In genomic region chr12:3083241-3083921, GRCh38 we compare ENCODE assay signal across 21 cellular contexts. TPM values are rescaled to one million over a fixed set of nuclear protein-coding genes. Genes with fewer than 3 reads are reported as not detected.
DNase-seq lines count a peak whose midpoint lies in the region; ATAC-seq and TF ChIP-seq lines count a peak whose summit lies in the region.
"Had no signal": no experiment of that assay in that cellular context is flagged by ENCODE, and none has a peak within 500 bp of the region (broad histone marks: within the 10 kb centered on the region; RNA-seq: fewer than 3 reads in every experiment).

No MANE protein-coding gene starts in this region.

- H3K27ac ChIP-seq in right atrium auricular region = peak overlapping the region; percentile 46 to 73
- H3K27ac ChIP-seq in upper lobe of right lung = peak overlapping the region; percentile 42
- no peak overlapping the region for H3K27ac ChIP-seq in tibial artery

- H3K4me3 ChIP-seq in right atrium auricular region = no peak overlapping the region
- H3K4me3 ChIP-seq in upper lobe of right lung = no peak overlapping the region
- no peak overlapping the region for H3K4me3 ChIP-seq in tibial artery
- H3K4me3 ChIP-seq: esophagus squamous epithelium, transverse colon had no signal

- peaks cover 0 to 84% of the 10 kb centered on the region in 2 donors for H3K4me1 ChIP-seq in right atrium auricular region
- H3K4me1 ChIP-seq in upper lobe of right lung = peaks cover 39% of the 10 kb centered on the region
- peaks cover 0 to 10% (median 4%) of the 10 kb centered on the region in 4 donors for H3K4me1 ChIP-seq in tibial artery

- TF ChIP-seq CTCF in right atrium auricular region (IDR thresholded peaks at IDR 0.05) (no peak), upper lobe of right lung (IDR thresholded peaks at IDR 0.05) (no peak), tibial artery (IDR thresholded peaks at IDR 0.05) (no peak)

- peak; percentile 8 for ATAC-seq in Right ventricle myocardium superior (ENCODE audit: poor library complexity)
- no peak for ATAC-seq in upper lobe of right lung
- no peak for ATAC-seq in GM18861 (IDR thresholded peaks at IDR 0.05; ENCODE audit: unreplicated experiment)
- ATAC-seq: Panc1, sciatic nerve had no signal

- no peaks in the 10 kb centered on the region for H3K36me3 ChIP-seq in right atrium auricular region
- no peaks in the 10 kb centered on the region for H3K36me3 ChIP-seq in upper lobe of right lung
- H3K36me3 ChIP-seq in tibial artery = peaks cover 0 to 15% (median 8%) of the 10 kb centered on the region in 3 donors
- H3K36me3 ChIP-seq: transverse colon had no signal

- no peaks in the 10 kb centered on the region for H3K27me3 ChIP-seq in right atrium auricular region
- H3K27me3 ChIP-seq in upper lobe of right lung = no peaks in the 10 kb centered on the region
- no peaks in the 10 kb centered on the region for H3K27me3 ChIP-seq in tibial artery
- H3K27me3 ChIP-seq: esophagus squamous epithelium, transverse colon had no signal

- intact Hi-C loops in Right ventricle myocardium superior (cut with DNase I) = no loop called here
- intact Hi-C loops in cardiac septum (cut with DNase I) = loop anchor here (5.0 kb wide), 1 partner anchor 39 kb away; no protein-coding TSS in a partner anchor
- intact Hi-C loops in upper lobe of right lung (cut with DNase I) = no loop called here
- intact Hi-C loops in tibial artery (cut with DNase I; ENCODE audit: low total_unique reads) = no loop called here

- DNase-seq in Right ventricle myocardium superior (no peak), cardiac septum (ENCODE audit: low spot score) (no peak), right atrium auricular region (ENCODE audit: low spot score) (no peak), myocyte (ENCODE audit: low read depth) (peak; percentile 37), upper lobe of right lung (no peak), tibial artery (no peak)
- no peak for DNase-seq in activated effector memory CD4-positive, alpha-beta T cell treated with anti-CD3 and anti-CD28 coated beads, Interleukin-2, amount 50 U/mL, for 16 hours
- DNase-seq: 8988T; activated CD4-positive, alpha-beta T cell treated with anti-CD3 and anti-CD28 coated beads for 48 hours; activated CD8-positive, alpha-beta memory T cell treated with anti-CD3 and anti-CD28 coated beads, Interleukin-2, amount 50 U/mL, for 48 hours; activated naive CD4-positive, alpha-beta T cell treated with Interleukin-2 at 50 U/mL for 16 hours; C1 segment of cervical spinal cord; esophagus squamous epithelium; hippocampal formation; KBM-7; NCI-H1105; stimulated activated CD4-positive, alpha-beta T cell treated with anti-CD3 and anti-CD28 coated beads, Interleukin-4, amount 100 ng/mL, for 4 hours; transverse colon had no signal

- H3K9me3 ChIP-seq in right atrium auricular region (no peaks in the 10 kb centered on the region), upper lobe of right lung (no peaks in the 10 kb centered on the region), tibial artery (no peaks in the 10 kb centered on the region)
- H3K9me3 ChIP-seq: esophagus squamous epithelium, transverse colon had no signal

RNA-seq across cellular contexts. Expression of gene TSPAN9, which starts 6.2 kb away (rescaled TPM):
- total RNA-seq in Right ventricle myocardium superior = 156 TPM
- total RNA-seq in cardiac septum = 299 TPM
- 100 to 1,000 TPM; 103 to 185 TPM for total RNA-seq in right atrium auricular region
- total RNA-seq in myocyte = 238 and 379 TPM in 2 replicates
- 204 TPM for polyA plus RNA-seq in myocyte (2012)
- 81.2 TPM for total RNA-seq in upper lobe of right lung

Comparison
In these comparisons a context has a peak if more than half of its experiments do, and no peak if none do; other contexts are left out.
1. H3K27ac ChIP-seq: peak in right atrium auricular region (2 of 2) and upper lobe of right lung (single experiment); none in tibial artery (0 of 2).